9 cellular contexts compared by ENCODE assay signal in the genomic region with DNA sequence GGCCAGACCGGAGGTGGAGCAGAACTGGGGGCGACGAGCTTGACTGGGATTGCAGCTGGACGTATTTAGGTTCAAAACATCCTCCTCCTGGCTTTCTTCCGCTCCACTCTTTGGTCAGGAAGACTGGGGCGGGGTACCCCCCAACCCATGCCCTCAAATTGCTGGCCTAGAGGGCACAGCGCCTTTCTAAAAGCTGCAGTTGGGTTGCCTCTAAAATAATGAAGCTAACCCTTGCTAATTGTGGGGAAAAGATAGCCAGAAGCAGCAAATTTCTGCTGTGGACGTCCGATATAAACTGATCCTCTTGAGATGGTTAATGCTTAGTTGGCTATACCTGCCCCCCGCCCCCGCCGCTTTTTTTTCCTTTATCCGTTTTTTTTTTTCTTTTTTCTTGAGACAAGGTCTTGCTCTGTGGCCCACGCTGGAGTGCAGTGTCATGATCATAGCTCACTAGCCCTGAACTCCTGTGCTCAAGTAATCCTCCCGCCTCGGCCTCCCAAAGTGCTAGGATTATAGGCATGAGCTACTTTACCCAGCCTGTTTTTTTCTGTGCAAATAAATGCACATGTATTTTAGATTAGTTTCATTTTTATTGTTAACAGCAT. TPM values are rescaled to one million over a fixed set of nuclear protein-coding genes. Genes with fewer than 3 reads are reported as not detected.
DNase-seq lines count a peak whose midpoint lies in the region; ATAC-seq and TF ChIP-seq lines count a peak whose summit lies in the region.
"Had no signal": no experiment of that assay in that cellular context is flagged by ENCODE, and none has a peak within 500 bp of the region (broad histone marks: within the 10 kb centered on the region; RNA-seq: fewer than 3 reads in every experiment).

No MANE protein-coding gene starts in this region.

- no peak for DNase-seq in activated naive CD8-positive, alpha-beta T cell treated with anti-CD3 and anti-CD28 coated beads, Interleukin-2, amount 10 ng/mL, durations not matched to agents 7 days and 5 days
- DNase-seq in kidney epithelial cell (ENCODE audit: low read depth): no peak
- DNase-seq in NCI-H748 treated with DMSO at 0.1 percent for 48 hours (lab: John Stamatoyannopoulos, UW): no peak
- no peak for DNase-seq in NCI-H2196 treated with DMSO at 0.1 percent for 48 hours (lab: John Stamatoyannopoulos, UW; ENCODE audit: unreplicated experiment)
- DNase-seq in AG08395 (ENCODE audit: low spot score): no peak

- peaks cover 37% of the 10 kb centered on the region for H3K36me3 Mint-ChIP-seq in activated naive CD8-positive, alpha-beta T cell treated with anti-CD3 and anti-CD28 coated beads, Interleukin-2, amount 10 ng/mL, durations not matched to agents 7 days and 5 days

- peaks cover 41% of the 10 kb centered on the region for H3K4me1 Mint-ChIP-seq in activated naive CD8-positive, alpha-beta T cell treated with anti-CD3 and anti-CD28 coated beads, Interleukin-2, amount 10 ng/mL, durations not matched to agents 7 days and 5 days

- H3K4me3 Mint-ChIP-seq in activated naive CD8-positive, alpha-beta T cell treated with anti-CD3 and anti-CD28 coated beads, Interleukin-2, amount 10 ng/mL, durations not matched to agents 7 days and 5 days: peak overlapping the region; percentile 95

- no peaks in the 10 kb centered on the region for H3K27me3 Mint-ChIP-seq in activated naive CD8-positive, alpha-beta T cell treated with anti-CD3 and anti-CD28 coated beads, Interleukin-2, amount 10 ng/mL, durations not matched to agents 7 days and 5 days

- POLR2A ChIA-PET in activated naive CD8-positive, alpha-beta T cell treated with anti-CD3 and anti-CD28 coated beads, Interleukin-2, amount 10 ng/mL, durations not matched to agents 7 days and 5 days (lab: Charles Lee): interaction anchor here (0.7 to 2.5 kb wide), 13 partner anchors 22 to 118 kb away, joined by 3 to 28 read pairs (median 5); partner anchors contain the start of genes MED26, SLC35E1 and TMEM38A

- H3K79me2 ChIP-seq in ACC112 (ENCODE audit: control insufficient read depth, insufficient read depth, low read length, unreplicated experiment): peaks cover 53% of the 10 kb centered on the region

- H2AFZ ChIP-seq in ACC112 (ENCODE audit: low read length, unreplicated experiment): peak overlapping the region; percentile 73

- H3K9me3 Mint-ChIP-seq in activated naive CD8-positive, alpha-beta T cell treated with anti-CD3 and anti-CD28 coated beads, Interleukin-2, amount 10 ng/mL, durations not matched to agents 7 days and 5 days: no peaks in the 10 kb centered on the region

- H3K27me3 ChIP-seq in ACC112 (ENCODE audit: insufficient read depth, low read length) (no peaks in the 10 kb centered on the region), HUES48 (ENCODE audit: control insufficient read depth, insufficient read depth, low read length) (no peaks in the 10 kb centered on the region), kidney epithelial cell (ENCODE audit: control insufficient read depth, insufficient read depth, low read length) (no peaks in the 10 kb centered on the region)

- H3K9ac ChIP-seq in HUES48 (ENCODE audit: low read depth, low read length): peak overlapping the region; percentile 74

- no peaks in the 10 kb centered on the region for H3K9me3 ChIP-seq in HUES48 (ENCODE audit: control insufficient read depth, insufficient read depth, low read length)

- no peak for TF ChIP-seq CTCF in kidney epithelial cell (IDR thresholded peaks at IDR 0.05; ENCODE audit: insufficient read depth, low read length, poor library complexity, severe bottlenecking)

- H3K4me3 ChIP-seq in ACC112 (ENCODE audit: low read depth, low read length): peak overlapping the region; percentile 95
- peak overlapping the region; percentile 100 for H3K4me3 ChIP-seq in HUES48 (ENCODE audit: low read depth, low read length)
- peak overlapping the region; percentile 99 for H3K4me3 ChIP-seq in kidney epithelial cell (ENCODE audit: low read depth, low read length)

- H3K27ac ChIP-seq in ACC112 (ENCODE audit: low read depth, low read length) (peak overlapping the region; percentile 49; the same call in 1 of the 2 replicates), HUES48 (ENCODE audit: low read depth, low read length) (peak overlapping the region; percentile 76), temporal lobe (ENCODE audit: low read depth, low read length) (peak overlapping the region; percentile 73)

- H3K36me3 ChIP-seq in ACC112 (ENCODE audit: insufficient read depth, low read length) (no peaks in the 10 kb centered on the region), HUES48 (ENCODE audit: control insufficient read depth, insufficient read depth, low read length) (peaks cover 10% of the 10 kb centered on the region), kidney epithelial cell (ENCODE audit: control insufficient read depth, insufficient read depth, low read length) (peaks cover 3% of the 10 kb centered on the region)

- no peak for ATAC-seq in activated naive CD8-positive, alpha-beta T cell treated with anti-CD3 and anti-CD28 coated beads, Interleukin-2, amount 10 ng/mL, durations not matched to agents 7 days and 5 days (ENCODE audit: low read depth)

- H3K4me1 ChIP-seq in ACC112 (ENCODE audit: control insufficient read depth, insufficient read depth, low read length, unreplicated experiment) (peaks cover 9% of the 10 kb centered on the region), HUES48 (ENCODE audit: control insufficient read depth, insufficient read depth, low read length) (no peaks in the 10 kb centered on the region)

- H3K27ac Mint-ChIP-seq in activated naive CD8-positive, alpha-beta T cell treated with anti-CD3 and anti-CD28 coated beads, Interleukin-2, amount 10 ng/mL, durations not matched to agents 7 days and 5 days: peak overlapping the region; percentile 87

RNA-seq across cellular contexts. Expression of gene CHERP, which starts 0.8 kb away (rescaled TPM):
- total RNA-seq in activated naive CD8-positive, alpha-beta T cell treated with anti-CD3 and anti-CD28 coated beads, Interleukin-2, amount 10 ng/mL, durations not matched to agents 7 days and 5 days: 10 to 100 TPM; 65.5 to 67.0 TPM
- total RNA-seq in kidney epithelial cell (10.3 and 17.2 TPM in 2 replicates), temporal lobe (15.0 TPM)

RNA-seq across cellular contexts. Expression of gene SLC35E1, which starts 29.2 kb away (rescaled TPM):
- 10 to 100 TPM; 43.4 to 44.5 TPM for total RNA-seq in activated naive CD8-positive, alpha-beta T cell treated with anti-CD3 and anti-CD28 coated beads, Interleukin-2, amount 10 ng/mL, durations not matched to agents 7 days and 5 days
- total RNA-seq in kidney epithelial cell (60.9 and 62.8 TPM in 2 replicates), temporal lobe (24.3 TPM)

RNA-seq across cellular contexts. Expression of gene C19orf44, which starts 46.8 kb away (rescaled TPM):
- total RNA-seq in activated naive CD8-positive, alpha-beta T cell treated with anti-CD3 and anti-CD28 coated beads, Interleukin-2, amount 10 ng/mL, durations not matched to agents 7 days and 5 days: 1 to 10 TPM; 3.0 to 3.3 TPM
- total RNA-seq in kidney epithelial cell: 2.5 and 2.7 TPM in 2 replicates
- total RNA-seq in temporal lobe: 4.4 TPM

RNA-seq across cellular contexts. Expression of gene CALR3, which starts 47.0 kb away (rescaled TPM):
- not detected for total RNA-seq in activated naive CD8-positive, alpha-beta T cell treated with anti-CD3 and anti-CD28 coated beads, Interleukin-2, amount 10 ng/mL, durations not matched to agents 7 days and 5 days
- total RNA-seq in kidney epithelial cell (not detected in 2 replicates), temporal lobe (not detected)
- total RNA-seq: renal cortical epithelial cell had no signal
